1 cellular context compared by ENCODE assay signal in the genomic region with DNA sequence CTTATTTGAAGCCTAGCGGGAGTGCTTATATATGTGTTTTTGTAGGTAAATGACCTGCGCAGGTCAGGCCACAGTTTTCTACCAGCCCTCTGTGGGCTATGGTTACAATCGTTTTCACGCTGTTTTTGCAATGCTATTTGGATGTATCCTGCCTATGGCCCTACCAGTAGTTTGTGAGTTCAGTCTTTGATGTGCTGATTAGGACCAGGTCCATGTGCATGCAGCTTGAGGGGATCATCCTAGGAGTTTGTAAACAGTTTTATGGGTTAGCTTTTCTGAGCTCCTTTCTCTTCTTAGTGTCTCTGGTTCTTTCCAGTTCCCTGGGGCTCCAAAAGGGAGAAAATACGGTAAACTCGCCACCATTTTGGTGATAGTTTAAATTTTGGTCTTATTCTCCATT.
TF ChIP-seq lines count a peak whose summit lies in the region.

No MANE protein-coding gene starts in this region.

TF ChIP-seq in GM23338, 12 proteins besides CTCF, POLR2A, EP300 and RAD21 (continued from another document):
- TF ChIP-seq, protein P1, sequence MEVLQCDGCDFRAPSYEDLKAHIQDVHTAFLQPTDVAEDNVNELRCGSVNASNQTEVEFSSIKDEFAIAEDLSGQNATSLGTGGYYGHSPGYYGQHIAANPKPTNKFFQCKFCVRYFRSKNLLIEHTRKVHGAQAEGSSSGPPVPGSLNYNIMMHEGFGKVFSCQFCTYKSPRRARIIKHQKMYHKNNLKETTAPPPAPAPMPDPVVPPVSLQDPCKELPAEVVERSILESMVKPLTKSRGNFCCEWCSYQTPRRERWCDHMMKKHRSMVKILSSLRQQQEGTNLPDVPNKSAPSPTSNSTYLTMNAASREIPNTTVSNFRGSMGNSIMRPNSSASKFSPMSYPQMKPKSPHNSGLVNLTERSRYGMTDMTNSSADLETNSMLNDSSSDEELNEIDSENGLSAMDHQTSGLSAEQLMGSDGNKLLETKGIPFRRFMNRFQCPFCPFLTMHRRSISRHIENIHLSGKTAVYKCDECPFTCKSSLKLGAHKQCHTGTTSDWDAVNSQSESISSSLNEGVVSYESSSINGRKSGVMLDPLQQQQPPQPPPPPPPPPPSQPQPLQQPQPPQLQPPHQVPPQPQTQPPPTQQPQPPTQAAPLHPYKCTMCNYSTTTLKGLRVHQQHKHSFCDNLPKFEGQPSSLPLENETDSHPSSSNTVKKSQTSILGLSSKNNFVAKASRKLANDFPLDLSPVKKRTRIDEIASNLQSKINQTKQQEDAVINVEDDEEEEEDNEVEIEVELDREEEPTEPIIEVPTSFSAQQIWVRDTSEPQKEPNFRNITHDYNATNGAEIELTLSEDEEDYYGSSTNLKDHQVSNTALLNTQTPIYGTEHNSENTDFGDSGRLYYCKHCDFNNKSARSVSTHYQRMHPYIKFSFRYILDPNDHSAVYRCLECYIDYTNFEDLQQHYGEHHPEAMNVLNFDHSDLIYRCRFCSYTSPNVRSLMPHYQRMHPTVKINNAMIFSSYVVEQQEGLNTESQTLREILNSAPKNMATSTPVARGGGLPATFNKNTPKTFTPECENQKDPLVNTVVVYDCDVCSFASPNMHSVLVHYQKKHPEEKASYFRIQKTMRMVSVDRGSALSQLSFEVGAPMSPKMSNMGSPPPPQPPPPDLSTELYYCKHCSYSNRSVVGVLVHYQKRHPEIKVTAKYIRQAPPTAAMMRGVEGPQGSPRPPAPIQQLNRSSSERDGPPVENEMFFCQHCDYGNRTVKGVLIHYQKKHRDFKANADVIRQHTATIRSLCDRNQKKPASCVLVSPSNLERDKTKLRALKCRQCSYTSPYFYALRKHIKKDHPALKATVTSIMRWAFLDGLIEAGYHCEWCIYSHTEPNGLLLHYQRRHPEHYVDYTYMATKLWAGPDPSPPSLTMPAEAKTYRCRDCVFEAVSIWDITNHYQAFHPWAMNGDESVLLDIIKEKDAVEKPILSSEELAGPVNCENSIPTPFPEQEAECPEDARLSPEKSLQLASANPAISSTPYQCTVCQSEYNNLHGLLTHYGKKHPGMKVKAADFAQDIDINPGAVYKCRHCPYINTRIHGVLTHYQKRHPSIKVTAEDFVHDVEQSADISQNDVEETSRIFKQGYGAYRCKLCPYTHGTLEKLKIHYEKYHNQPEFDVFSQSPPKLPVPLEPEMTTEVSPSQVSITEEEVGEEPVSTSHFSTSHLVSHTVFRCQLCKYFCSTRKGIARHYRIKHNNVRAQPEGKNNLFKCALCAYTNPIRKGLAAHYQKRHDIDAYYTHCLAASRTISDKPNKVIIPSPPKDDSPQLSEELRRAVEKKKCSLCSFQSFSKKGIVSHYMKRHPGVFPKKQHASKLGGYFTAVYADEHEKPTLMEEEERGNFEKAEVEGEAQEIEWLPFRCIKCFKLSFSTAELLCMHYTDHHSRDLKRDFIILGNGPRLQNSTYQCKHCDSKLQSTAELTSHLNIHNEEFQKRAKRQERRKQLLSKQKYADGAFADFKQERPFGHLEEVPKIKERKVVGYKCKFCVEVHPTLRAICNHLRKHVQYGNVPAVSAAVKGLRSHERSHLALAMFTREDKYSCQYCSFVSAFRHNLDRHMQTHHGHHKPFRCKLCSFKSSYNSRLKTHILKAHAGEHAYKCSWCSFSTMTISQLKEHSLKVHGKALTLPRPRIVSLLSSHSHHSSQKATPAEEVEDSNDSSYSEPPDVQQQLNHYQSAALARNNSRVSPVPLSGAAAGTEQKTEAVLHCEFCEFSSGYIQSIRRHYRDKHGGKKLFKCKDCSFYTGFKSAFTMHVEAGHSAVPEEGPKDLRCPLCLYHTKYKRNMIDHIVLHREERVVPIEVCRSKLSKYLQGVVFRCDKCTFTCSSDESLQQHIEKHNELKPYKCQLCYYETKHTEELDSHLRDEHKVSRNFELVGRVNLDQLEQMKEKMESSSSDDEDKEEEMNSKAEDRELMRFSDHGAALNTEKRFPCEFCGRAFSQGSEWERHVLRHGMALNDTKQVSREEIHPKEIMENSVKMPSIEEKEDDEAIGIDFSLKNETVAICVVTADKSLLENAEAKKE (CRISPR knock-in tag; IDR thresholded peaks at IDR 0.05): no peak
- no peak for TF ChIP-seq CREB1 (CRISPR knock-in tag; IDR thresholded peaks at IDR 0.05; ENCODE audit: low read depth)
